1 cellular context compared by ENCODE assay signal in genomic region chr1:1435094-1435903, GRCh38.
TF ChIP-seq lines count a peak whose summit lies in the region.

Gene VWA1 (plus strand): TSS chr1:1435690. CDS start chr1:1435749, 59 bp downstream.

TF ChIP-seq in H1, 55 proteins besides CTCF, POLR2A, EP300 and RAD21 (continued from another document):
- TF ChIP-seq CHD1 (IDR thresholded peaks at IDR 0.05; ENCODE audit: low read depth, low read length) (no peak), CBX8 (IDR thresholded peaks at IDR 0.05; ENCODE audit: borderline replicate concordance, low read depth, low read length) (no peak), CHD7 (IDR thresholded peaks at IDR 0.05; ENCODE audit: insufficient replicate concordance, low read length) (no peak), RBBP5 (IDR thresholded peaks at IDR 0.05; ENCODE audit: borderline replicate concordance, low read depth, low read length) (no peak; the same call in 1 of the 2 replicates), EGR1 (IDR thresholded peaks at IDR 0.05; ENCODE audit: borderline replicate concordance, low read depth, low read length) (no peak; the same call in 1 of the 2 replicates), BRCA1 (IDR thresholded peaks at IDR 0.05; ENCODE audit: low read depth, low read length) (no peak), PHF8 (conservative IDR thresholded peaks at IDR 0.05; ENCODE audit: low read depth, low read length) (no peak), GTF2F1 (IDR thresholded peaks at IDR 0.05; ENCODE audit: borderline replicate concordance, low read depth, low read length) (no peak), TBP (IDR thresholded peaks at IDR 0.05; ENCODE audit: low read depth, low read length) (peak; percentile 18; the same call in 1 of the 2 replicates), SP2 (IDR thresholded peaks at IDR 0.05; ENCODE audit: low read length) (no peak), CEBPB (IDR thresholded peaks at IDR 0.05; ENCODE audit: low read depth, low read length) (no peak), SP4 (IDR thresholded peaks at IDR 0.05; ENCODE audit: low read length) (no peak), POLR2AphosphoS5 (IDR thresholded peaks at IDR 0.05; ENCODE audit: low read depth, low read length) (no peak), E2F6 (IDR thresholded peaks at IDR 0.05) (no peak), NANOG (IDR thresholded peaks at IDR 0.05; ENCODE audit: insufficient read depth, low read depth, low read length, poor library complexity, severe bottlenecking) (no peak), MAX (IDR thresholded peaks at IDR 0.05) (peak; percentile 59; the same call in 1 of the 2 replicates), SIX5 (IDR thresholded peaks at IDR 0.05; ENCODE audit: low read depth, low read length) (no peak), CREB1 (IDR thresholded peaks at IDR 0.05) (no peak), RFX5 (IDR thresholded peaks at IDR 0.05; ENCODE audit: borderline replicate concordance, low read depth, low read length) (no peak), POU5F1 (IDR thresholded peaks at IDR 0.05; ENCODE audit: low read depth, low read length) (no peak), TAF1 (IDR thresholded peaks at IDR 0.05; ENCODE audit: low read depth, low read length) (peak; percentile 46; the same call in 1 of the 2 replicates), SP1 (IDR thresholded peaks at IDR 0.05; ENCODE audit: low read depth, low read length) (no peak), ATF2 (IDR thresholded peaks at IDR 0.05; ENCODE audit: low read length) (no peak), SUZ12 (IDR thresholded peaks at IDR 0.05; ENCODE audit: low read length) (no peak), KDM5A (IDR thresholded peaks at IDR 0.05; ENCODE audit: low read length) (no peak), SIN3A (conservative IDR thresholded peaks at IDR 0.05 in 1 of 2, IDR thresholded peaks at IDR 0.05 in 1 of 2; ENCODE audit: low read depth in 1 of 2, low read length in 2 of 2) (0 out of 4 replicates have a peak, but pooled peaks of 1 of the 2 experiments have one; percentile 46), KDM1A (IDR thresholded peaks at IDR 0.05; ENCODE audit: borderline replicate concordance, low read length) (no peak), MAFK (IDR thresholded peaks at IDR 0.05; ENCODE audit: low read depth, low read length) (no peak), HDAC6 (IDR thresholded peaks at IDR 0.05; ENCODE audit: low read depth, low read length) (no peak), TCF12 (IDR thresholded peaks at IDR 0.05; ENCODE audit: low read depth, low read length) (no peak), RNF2 (IDR thresholded peaks at IDR 0.05; ENCODE audit: borderline replicate concordance, low read depth, low read length, missing control alignments, poor library complexity, severe bottlenecking) (no peak), CTBP2 (IDR thresholded peaks at IDR 0.05; ENCODE audit: borderline replicate concordance, insufficient read depth, insufficient read length, low read length) (no peak), GABPA (IDR thresholded peaks at IDR 0.05; ENCODE audit: borderline replicate concordance, insufficient read depth, low read length) (0 out of 2 replicates have a peak, but pooled peaks have one; percentile 13)
